1 cellular context compared by ENCODE assay signal in genomic region chr5:149932445-149933350, GRCh38.
TF ChIP-seq lines count a peak whose summit lies in the region.

No MANE protein-coding gene starts in this region.

TF ChIP-seq in SK-N-SH treated with all-trans-retinoic acid at 6 μM for 48 hours, 23 proteins besides CTCF, POLR2A, EP300 and RAD21 (continued from another document):
- TF ChIP-seq TSHZ2 (CRISPR knock-in tag; IDR thresholded peaks at IDR 0.05) (no peak), ZNF8 (CRISPR knock-in tag; IDR thresholded peaks at IDR 0.05) (no peak), OSR1 (CRISPR knock-in tag; IDR thresholded peaks at IDR 0.05) (no peak), ZFP3 (CRISPR knock-in tag; IDR thresholded peaks at IDR 0.05) (no peak), ESRRG (CRISPR knock-in tag; IDR thresholded peaks at IDR 0.05) (no peak)
